Comparison of ENCODE assay signal across 8 cellular contexts in genomic region chr1:35573198-35573775, GRCh38. TPM values are rescaled to one million over a fixed set of nuclear protein-coding genes. Genes with fewer than 3 reads are reported as not detected.
DNase-seq lines count a peak whose midpoint lies in the region; ATAC-seq and TF ChIP-seq lines count a peak whose summit lies in the region.

Gene TFAP2E (plus strand): TSS chr1:35573314. CDS start chr1:35573578, 264 bp downstream.

- H3K4me3 ChIP-seq in GM12865 (ENCODE audit: low read depth, low read length) (peak within 1 kb of the TSS; percentile 32), mucosa of rectum (ENCODE audit: low read length in 2 of 2) (peak within 1 kb of the TSS; percentile 43 to 60)

- H3K9ac ChIP-seq in mucosa of rectum (ENCODE audit: low read depth in 1 of 2, low read length in 2 of 2) = no peak within 1 kb of the TSS

- H3K27me3 ChIP-seq in mucosa of rectum (ENCODE audit: control insufficient read depth in 2 of 2, insufficient read depth in 2 of 2, low read length in 2 of 2) = peaks cover 18 to 27% of the 10 kb centered on the region in 2 donors

- DNase-seq in GM12865 (ENCODE audit: low read depth) (no peak), RKO (ENCODE audit: low spot score) (peak; percentile 59), fibroblast of gingiva (ENCODE audit: low read depth) (peak; percentile 31), NCI-H1930 (lab: John Stamatoyannopoulos, UW) (no peak), NCI-H1048 (lab: John Stamatoyannopoulos, UW) (no peak), SK-N-DZ (ENCODE audit: low spot score) (no peak)

- no peaks in the 10 kb centered on the region for H3K9me3 ChIP-seq in mucosa of rectum (ENCODE audit: control insufficient read depth in 2 of 2, low read length in 2 of 2)

- no peak for TF ChIP-seq CTCF in GM12865 (IDR thresholded peaks at IDR 0.05; ENCODE audit: insufficient read depth, low read depth, low read length, missing control alignments)

- no peak for ATAC-seq in HG02885 (IDR thresholded peaks at IDR 0.05; ENCODE audit: poor library complexity, unreplicated experiment)

- no peak within 1 kb of the TSS for H3K27ac ChIP-seq in mucosa of rectum (ENCODE audit: low read depth in 2 of 2, low read length in 2 of 2)

- H3K4me1 ChIP-seq in mucosa of rectum (ENCODE audit: control insufficient read depth in 2 of 2, insufficient read depth in 2 of 2, low read length in 2 of 2) = peaks cover 5 to 15% of the 10 kb centered on the region in 2 donors

- no peaks in the 10 kb centered on the region for H3K36me3 ChIP-seq in mucosa of rectum (ENCODE audit: control insufficient read depth in 2 of 2, insufficient read depth in 2 of 2, low read length in 2 of 2)

RNA-seq across cellular contexts. Expression of gene TFAP2E, which starts in this region (rescaled TPM):
- 0.21 TPM in 1 of 2 replicates, not detected in the other for polyA plus RNA-seq in SK-N-DZ (2014; cell fraction: cytosol; rRNA removed)
- 0.64 TPM in 1 of 2 replicates, not detected in the other for polyA plus RNA-seq in SK-N-DZ (2014; cell fraction: nucleus; rRNA removed)

Comparison
In these comparisons a context has a peak if more than half of its experiments do, and no peak if none do; other contexts are left out.
1. DNase-seq: peak in RKO (single experiment) and fibroblast of gingiva (single experiment); none in GM12865 (single experiment), NCI-H1930 (0 of 2), NCI-H1048 (single experiment) and SK-N-DZ (single experiment).